Comparison of ENCODE assay signal across 18 cellular contexts in genomic region chr15:27683126-27683525, GRCh38.
DNase-seq lines count a peak whose midpoint lies in the region; ATAC-seq lines count a peak whose summit lies in the region.
"Had no signal": no experiment of that assay in that cellular context is flagged by ENCODE, and none has a peak within 500 bp of the region (broad histone marks: within the 10 kb centered on the region; RNA-seq: fewer than 3 reads in every experiment).

No MANE protein-coding gene starts in this region.

- ATAC-seq in GM21619 (IDR thresholded peaks at IDR 0.05; ENCODE audit: unreplicated experiment) = no peak
- ATAC-seq in HG03108 (IDR thresholded peaks at IDR 0.05; ENCODE audit: unreplicated experiment) = no peak
- ATAC-seq: A549, GM23338, HCT116 had no signal

- peak; percentile 17 for DNase-seq in G401 (ENCODE audit: low spot score)
- peak; percentile 59 for DNase-seq in medulla oblongata (ENCODE audit: extremely low spot score)
- DNase-seq in pons (ENCODE audit: low spot score) = peak; percentile 44
- DNase-seq in mucosa of gallbladder (ENCODE audit: low spot score) = no peak
- DNase-seq: 8988T; ACHN; AML-193; Calu3; CD4-positive, alpha-beta memory T cell; COR-L47; DMS53; DMS79 treated with DMSO at 0.1 percent for 48 hours; H9 had no signal

- in situ Hi-C loops in G401 (cut with HindIII; ENCODE audit: low sequenced_read_pairs) = no loop called here
